In genomic region chr12:5171701-5172100, GRCh38 we compare ENCODE assay signal across 7 cellular contexts.
DNase-seq lines count a peak whose midpoint lies in the region; ATAC-seq and TF ChIP-seq lines count a peak whose summit lies in the region.

No MANE protein-coding gene starts in this region.

- intact Hi-C loops in left lung (cut with DNase I) = loop anchor here in 1 of 2 donors (10.0 kb wide), 1 partner anchor 273 kb away; no protein-coding TSS in a partner anchor

- H3K27ac ChIP-seq in left lung = no peak overlapping the region

- H3K27me3 ChIP-seq in left lung = peaks cover 0 to 18% of the 10 kb centered on the region in 2 donors

- no peak overlapping the region for H3K4me3 ChIP-seq in GM12865 (ENCODE audit: low read depth, low read length)
- no peak overlapping the region for H3K4me3 ChIP-seq in left lung

- DNase-seq in GM12865 (ENCODE audit: low read depth) = peak; percentile 11
- peak; percentile 64 for DNase-seq in NCI-H146 (lab: John Stamatoyannopoulos, UW)
- DNase-seq in cerebellar cortex (ENCODE audit: low spot score) = peak; percentile 79
- DNase-seq in left lung = no peak
- DNase-seq in OCI-M2 (lab: John Stamatoyannopoulos, UW; ENCODE audit: unreplicated experiment) = no peak
- no peak for DNase-seq in mesenteric fat pad (ENCODE audit: low spot score)

- peak; percentile 38 for TF ChIP-seq CTCF in GM12865 (IDR thresholded peaks at IDR 0.05; ENCODE audit: insufficient read depth, low read depth, low read length, missing control alignments)
- peak; percentile 26 to 29 for TF ChIP-seq CTCF in left lung (IDR thresholded peaks at IDR 0.05)

- ATAC-seq in left lung (peak; percentile 73), GM21390 (IDR thresholded peaks at IDR 0.05; ENCODE audit: unreplicated experiment) (no peak)

- no peaks in the 10 kb centered on the region for H3K36me3 ChIP-seq in left lung

- H3K4me1 ChIP-seq in left lung = no peaks in the 10 kb centered on the region

- H3K9me3 ChIP-seq in left lung = no peaks in the 10 kb centered on the region

Comparison
In these comparisons a context has a peak if more than half of its experiments do, and no peak if none do; other contexts are left out.
1. DNase-seq: peak in GM12865 (single experiment), NCI-H146 (single experiment) and cerebellar cortex (single experiment); none in left lung (0 of 2), OCI-M2 (single experiment) and mesenteric fat pad (single experiment).